ENCODE assay signal across 13 cellular contexts in the genomic region with DNA sequence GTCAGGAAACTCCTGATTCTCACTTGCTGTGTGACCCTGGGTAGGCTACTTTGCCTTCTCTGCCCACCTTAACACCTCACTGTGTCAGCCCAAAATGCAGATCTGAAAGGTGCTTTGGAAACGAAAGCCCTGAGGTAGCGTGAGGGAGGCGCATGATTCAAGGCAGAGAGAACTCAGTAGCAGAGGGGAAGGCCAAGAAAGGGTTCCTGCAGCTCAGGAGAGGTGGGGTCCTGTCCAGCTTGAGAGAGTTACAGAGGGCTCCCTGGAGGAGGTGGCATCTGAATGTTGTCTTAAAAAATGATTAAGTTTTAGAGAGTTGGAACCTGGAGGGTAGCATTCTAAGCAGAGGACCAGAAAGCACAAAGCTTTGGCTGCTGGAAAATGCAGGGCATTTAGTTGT. TPM values are rescaled to one million over a fixed set of nuclear protein-coding genes. Genes with fewer than 3 reads are reported as not detected.
DNase-seq lines count a peak whose midpoint lies in the region; ATAC-seq and TF ChIP-seq lines count a peak whose summit lies in the region.
"Had no signal": no experiment of that assay in that cellular context is flagged by ENCODE, and none has a peak within 500 bp of the region (broad histone marks: within the 10 kb centered on the region; RNA-seq: fewer than 3 reads in every experiment).

No MANE protein-coding gene starts in this region.

- H3K9me3 ChIP-seq in BLaER1 treated with 17β-estradiol and CSF1 and Interleukin-3, amounts not matched to agents 10 nM and 100 nM (replicated peaks in 1 of 11), result no peaks in the 10 kb centered on the region
- H3K9me3 ChIP-seq in PC-3 (ENCODE audit: low read length), result no peaks in the 10 kb centered on the region
- H3K9me3 ChIP-seq in right atrium auricular region, result no peaks in the 10 kb centered on the region
- H3K9me3 ChIP-seq in parathyroid adenoma (ENCODE audit: control insufficient read depth, low read length), result no peaks in the 10 kb centered on the region
- H3K9me3 ChIP-seq in effector memory CD4-positive, alpha-beta T cell (ENCODE audit: control insufficient read depth, low read length), result no peaks in the 10 kb centered on the region

- H3K4me1 ChIP-seq in BLaER1 treated with 17β-estradiol and CSF1 and Interleukin-3, amounts not matched to agents 10 nM and 100 nM, result peaks cover 57 to 100% (median 95%) of the 10 kb centered on the region in 10 experiments
- H3K4me1 ChIP-seq in PC-3 (ENCODE audit: insufficient read depth, low read length) (peaks cover 35% of the 10 kb centered on the region), right atrium auricular region (peaks cover 0 to 66% of the 10 kb centered on the region in 2 donors), parathyroid adenoma (peaks cover 6% of the 10 kb centered on the region)
- no peaks in the 10 kb centered on the region for H3K4me1 ChIP-seq in effector memory CD4-positive, alpha-beta T cell (ENCODE audit: control insufficient read depth, insufficient read depth, low read length, poor library complexity, severe bottlenecking)

- TF ChIP-seq CTCF in PC-3 (conservative IDR thresholded peaks at IDR 0.05; ENCODE audit: low read depth, low read length) (no peak), right atrium auricular region (IDR thresholded peaks at IDR 0.05) (no peak), parathyroid adenoma (IDR thresholded peaks at IDR 0.05) (no peak)

- POLR2A ChIA-PET in PC-3 (lab: Charles Lee; ENCODE audit: unreplicated experiment), result no interaction called here

- no peaks in the 10 kb centered on the region for H3K9me2 ChIP-seq in PC-3 (replicated peaks; ENCODE audit: low read length)

- intact Hi-C loops in PC-3 (cut with micrococcal nuclease), result loop anchor here (5.0 kb wide), 1 partner anchor 94 kb away; no protein-coding TSS in a partner anchor

- H3K79me2 ChIP-seq in PC-3 (ENCODE audit: low read length) (peaks cover 13% of the 10 kb centered on the region; the same call in 1 of the 2 replicates), parathyroid adenoma (no peaks in the 10 kb centered on the region)

- ATAC-seq in PC-3, result no peak
- ATAC-seq in GM21528 (IDR thresholded peaks at IDR 0.05; ENCODE audit: low FRiP score, unreplicated experiment), result no peak
- ATAC-seq: HCT116 had no signal

- peak overlapping the region in 10 of 11 experiments; percentile 57 to 93 (median 86); a peak in 19 of 22 replicates for H3K27ac ChIP-seq in BLaER1 treated with 17β-estradiol and CSF1 and Interleukin-3, amounts not matched to agents 10 nM and 100 nM
- H3K27ac ChIP-seq in PC-3 (ENCODE audit: low read length) (peak overlapping the region; percentile 95), right atrium auricular region (peak overlapping the region; percentile 90 to 96), parathyroid adenoma (peak overlapping the region; percentile 67)
- no peak overlapping the region for H3K27ac ChIP-seq in effector memory CD4-positive, alpha-beta T cell (ENCODE audit: insufficient read depth, low read length, poor library complexity, severe bottlenecking)

- no TSS peak for BruUV-seq in PC-3 (replicated peaks; lab: Mats Ljungman, UMichigan)

- DNase-seq in PC-3, result no peak
- no peak for DNase-seq in right atrium auricular region (ENCODE audit: low spot score)
- DNase-seq in activated effector memory CD4-positive, alpha-beta T cell treated with Interleukin-2 at 50 U/mL for 16 hours, result no peak
- DNase-seq in NCI-H1436 treated with DMSO at 0.1 percent for 48 hours (lab: John Stamatoyannopoulos, UW), result no peak
- no peak for DNase-seq in effector memory CD4-positive, alpha-beta T cell
- DNase-seq: activated naive CD8-positive, alpha-beta T cell treated with anti-CD3 and anti-CD28 coated beads for 36 hours; MM.1S; stimulated activated CD4-positive, alpha-beta T cell treated with anti-CD3 and anti-CD28 coated beads, Interleukin-12 subunit alpha, Interleukin-12 subunit beta, amount 100 ng/mL, for 4 hours had no signal

- no peaks in the 10 kb centered on the region for H3K27me3 ChIP-seq in BLaER1 treated with 17β-estradiol and CSF1 and Interleukin-3, amounts not matched to agents 10 nM and 100 nM
- H3K27me3 ChIP-seq in PC-3 (ENCODE audit: low read length) (no peaks in the 10 kb centered on the region), right atrium auricular region (no peaks in the 10 kb centered on the region), parathyroid adenoma (ENCODE audit: control insufficient read depth, insufficient read depth, low read length) (no peaks in the 10 kb centered on the region)
- no peaks in the 10 kb centered on the region for H3K27me3 ChIP-seq in effector memory CD4-positive, alpha-beta T cell (replicated peaks; ENCODE audit: control insufficient read depth, insufficient read depth, low read length, poor library complexity, severe bottlenecking)

- H3K4me3 ChIP-seq in BLaER1 treated with 17β-estradiol and CSF1 and Interleukin-3, amounts not matched to agents 10 nM and 100 nM, result peak overlapping the region in 1 of 10 experiments; percentile 58; a peak in 2 of 20 replicates
- H3K4me3 ChIP-seq in PC-3 (ENCODE audit: low read length) (no peak overlapping the region), right atrium auricular region (no peak overlapping the region), parathyroid adenoma (ENCODE audit: low read depth, low read length) (no peak overlapping the region)
- H3K4me3 ChIP-seq in effector memory CD4-positive, alpha-beta T cell (ENCODE audit: insufficient read depth, low read depth, low read length, poor library complexity, severe bottlenecking), result no peak overlapping the region

- peak overlapping the region; percentile 75 to 97 (median 83) for H3K4me2 ChIP-seq in BLaER1 treated with 17β-estradiol and CSF1 and Interleukin-3, amounts not matched to agents 10 nM and 100 nM
- H3K4me2 ChIP-seq in PC-3 (ENCODE audit: low read length) (peak overlapping the region; percentile 69; the same call in 1 of the 2 replicates), parathyroid adenoma (ENCODE audit: low read length) (no peak overlapping the region)

- H3K9ac ChIP-seq in BLaER1 treated with 17β-estradiol and CSF1 and Interleukin-3, amounts not matched to agents 10 nM and 100 nM, result peak overlapping the region in 9 of 11 experiments; percentile 44 to 80 (median 75); a peak in 16 of 22 replicates
- H3K9ac ChIP-seq in PC-3 (ENCODE audit: low read length) (peak overlapping the region; percentile 69; the same call in 1 of the 2 replicates), parathyroid adenoma (no peak overlapping the region)

- H4K20me1 ChIP-seq in BLaER1 treated with 17β-estradiol and CSF1 and Interleukin-3, amounts not matched to agents 10 nM and 100 nM, result no peaks in the 10 kb centered on the region
- H4K20me1 ChIP-seq in PC-3 (ENCODE audit: low read length), result no peaks in the 10 kb centered on the region

- CTCF ChIA-PET in PC-3 (lab: Charles Lee), result interaction anchor here (0.6 kb wide), 1 partner anchor 44 kb away, joined by 3 read pairs; no protein-coding TSS in a partner anchor

- peaks cover 16% of the 10 kb centered on the region for H3F3A ChIP-seq in PC-3 (ENCODE audit: low read length, unreplicated experiment)

- H2AFZ ChIP-seq in PC-3 (ENCODE audit: low read length) (no peak overlapping the region), parathyroid adenoma (no peak overlapping the region)

- H3K36me3 ChIP-seq in BLaER1 treated with 17β-estradiol and CSF1 and Interleukin-3, amounts not matched to agents 10 nM and 100 nM, result no peaks in the 10 kb centered on the region
- H3K36me3 ChIP-seq in PC-3 (ENCODE audit: low read depth, low read length) (peaks cover 79% of the 10 kb centered on the region), right atrium auricular region (peaks cover 85% of the 10 kb centered on the region), parathyroid adenoma (ENCODE audit: control insufficient read depth, insufficient read depth, low read length) (no peaks in the 10 kb centered on the region)
- no peaks in the 10 kb centered on the region for H3K36me3 ChIP-seq in effector memory CD4-positive, alpha-beta T cell (ENCODE audit: control insufficient read depth, insufficient read depth, low read length)

RNA-seq across cellular contexts. Expression of a gene that starts 13.6 kb away (rescaled TPM):
- total RNA-seq in PC-3 (2014; rRNA removed) (583 and 773 TPM in 2 replicates), right atrium auricular region (1,000 to 10,000 TPM in 1 of 2 donors, 100 to 1,000 TPM in 1; 680 to 1,303 TPM)
- total RNA-seq: activated naive CD8-positive, alpha-beta T cell treated with anti-CD3 and anti-CD28 coated beads for 36 hours; OCI-LY7 had no signal
